12 cellular contexts compared by ENCODE assay signal in genomic region chr14:25032092-25032784, GRCh38. TPM values are rescaled to one million over a fixed set of nuclear protein-coding genes. Genes with fewer than 3 reads are reported as not detected.
DNase-seq lines count a peak whose midpoint lies in the region; ATAC-seq and TF ChIP-seq lines count a peak whose summit lies in the region.
"Had no signal": no experiment of that assay in that cellular context is flagged by ENCODE, and none has a peak within 500 bp of the region (broad histone marks: within the 10 kb centered on the region; RNA-seq: fewer than 3 reads in every experiment).

No MANE protein-coding gene starts in this region.

- DNase-seq in Calu3 = peak; percentile 21
- DNase-seq in GM23338 (ENCODE audit: low spot score) = peak; percentile 65
- no peak for DNase-seq in Panc1 (ENCODE audit: low read depth, low spot score)
- DNase-seq in iPS-NIHi7 (ENCODE audit: extremely low spot score) = peak; percentile 43
- DNase-seq in colonic mucosa = no peak
- DNase-seq in islet precursor cell = no peak
- DNase-seq: GOT3 had no signal

- ATAC-seq in GM23338 (peak; percentile 64), Panc1 (no peak), GM18502 (IDR thresholded peaks at IDR 0.05; ENCODE audit: poor library complexity, unreplicated experiment) (no peak), HG02763 (IDR thresholded peaks at IDR 0.05; ENCODE audit: unreplicated experiment) (no peak)

- H2AFZ ChIP-seq in GM23338 = no peak overlapping the region

- no peaks in the 10 kb centered on the region; the same call in 1 of the 2 replicates for H3K9me2 ChIP-seq in GM23338 (ENCODE audit: insufficient read depth)

- H3K4me3 Mint-ChIP-seq in Calu3 (ENCODE audit: low read depth, unreplicated experiment) = no peak overlapping the region
- H3K4me3 Mint-ChIP-seq in GM23338 = no peak overlapping the region
- H3K4me3 Mint-ChIP-seq: T-helper 1 cell treated with Interleukin-12 subunit alpha and Interleukin-12 subunit beta and Interleukin-4 antibody, amounts not matched to agents 30 μg/mL and 1 μg/mL, for 36 hours had no signal

- H3K4me2 ChIP-seq in GM23338 = no peak overlapping the region

- H3K27ac ChIP-seq in GM23338 (ENCODE audit: low read depth) (no peak overlapping the region), Panc1 (ENCODE audit: low read length) (no peak overlapping the region), colonic mucosa (no peak overlapping the region)

- H3K9ac ChIP-seq in colonic mucosa (ENCODE audit: low read depth in 2 of 2, low read length in 2 of 2) = no peak overlapping the region

- no peaks in the 10 kb centered on the region for H3K9me3 Mint-ChIP-seq in Calu3 (ENCODE audit: low read depth, unreplicated experiment)
- no peaks in the 10 kb centered on the region for H3K9me3 Mint-ChIP-seq in GM23338
- H3K9me3 Mint-ChIP-seq: T-helper 1 cell treated with Interleukin-12 subunit alpha and Interleukin-12 subunit beta and Interleukin-4 antibody, amounts not matched to agents 30 μg/mL and 1 μg/mL, for 36 hours had no signal

- H3K4me1 ChIP-seq in GM23338 (ENCODE audit: insufficient read depth) = no peaks in the 10 kb centered on the region; the same call in 1 of the 2 replicates
- H3K4me1 ChIP-seq in Panc1 (ENCODE audit: control insufficient read depth, insufficient read depth, low read length) = no peaks in the 10 kb centered on the region
- no peaks in the 10 kb centered on the region for H3K4me1 ChIP-seq in colonic mucosa

- H3K36me3 ChIP-seq in GM23338 (ENCODE audit: insufficient read depth) (peaks cover 4% of the 10 kb centered on the region; the same call in 1 of the 2 replicates), Panc1 (ENCODE audit: control insufficient read depth, insufficient read depth, low read length) (no peaks in the 10 kb centered on the region), colonic mucosa (no peaks in the 10 kb centered on the region)

- no peaks in the 10 kb centered on the region for H3F3A ChIP-seq in GM23338 (replicated peaks; ENCODE audit: low read depth)

- TF ChIP-seq CTCF in Calu3 (IDR thresholded peaks at IDR 0.05; ENCODE audit: unreplicated experiment) (no peak), GM23338 (conservative IDR thresholded peaks at IDR 0.05; ENCODE audit: low read depth in 2 of 2) (peak; percentile 70 to 76), Panc1 (IDR thresholded peaks at IDR 0.05) (0 out of 2 replicates have a peak, but pooled peaks have one; percentile 6), colonic mucosa (IDR thresholded peaks at IDR 0.05) (no peak)

- CTCF ChIA-PET in Calu3 (lab: Charles Lee) = no interaction called here
- CTCF ChIA-PET in Panc1 (lab: Charles Lee) = no interaction called here

- H3K36me3 Mint-ChIP-seq in Calu3 (ENCODE audit: insufficient read depth, unreplicated experiment) = no peaks in the 10 kb centered on the region
- H3K36me3 Mint-ChIP-seq in GM23338 (ENCODE audit: low read depth) = no peaks in the 10 kb centered on the region

- H3K27ac Mint-ChIP-seq in Calu3 (ENCODE audit: unreplicated experiment) (no peak overlapping the region), GM23338 (no peak overlapping the region)
- H3K27ac Mint-ChIP-seq: T-helper 1 cell treated with Interleukin-12 subunit alpha and Interleukin-12 subunit beta and Interleukin-4 antibody, amounts not matched to agents 30 μg/mL and 1 μg/mL, for 36 hours had no signal

- H3K79me2 ChIP-seq in GM23338 (replicated peaks; ENCODE audit: insufficient read depth) = peaks cover 65% of the 10 kb centered on the region

- in situ Hi-C loops in Panc1 (cut with HindIII; ENCODE audit: low pct_unique_long_range_greater_than_20kb, low sequenced_read_pairs) = no loop called here

- no TSS peak for BruUV-seq in Calu3 (replicated peaks; lab: Mats Ljungman, UMichigan)
- no TSS peak for BruUV-seq in Panc1 (replicated peaks; lab: Mats Ljungman, UMichigan)

- H3K9me3 ChIP-seq in Panc1 (ENCODE audit: control insufficient read depth, insufficient read depth, low read depth, low read length) = no peaks in the 10 kb centered on the region
- H3K9me3 ChIP-seq in colonic mucosa = no peaks in the 10 kb centered on the region

- H3K4me3 ChIP-seq in GM23338 (no peak overlapping the region), Panc1 (ENCODE audit: low read depth in 2 of 2, low read length in 2 of 2) (no peak overlapping the region), colonic mucosa (no peak overlapping the region)

- intact Hi-C loops in Calu3 (cut with micrococcal nuclease; ENCODE audit: unreplicated experiment) = no loop called here
- intact Hi-C loops in Panc1 (cut with micrococcal nuclease; ENCODE audit: unreplicated experiment) = no loop called here
- intact Hi-C loops in colonic mucosa (cut with DNase I) = loop anchor here (5.0 kb wide), 1 partner anchor 50 kb away; no protein-coding TSS in a partner anchor

- H3K4me1 Mint-ChIP-seq in Calu3 (ENCODE audit: low read depth, unreplicated experiment) = no peaks in the 10 kb centered on the region
- peaks cover 3% of the 10 kb centered on the region; the same call in 2 of the 3 replicates for H3K4me1 Mint-ChIP-seq in GM23338

- no peaks in the 10 kb centered on the region for H4K20me1 ChIP-seq in GM23338 (replicated peaks; ENCODE audit: insufficient read depth)

- H3K27me3 Mint-ChIP-seq in Calu3 (ENCODE audit: unreplicated experiment) = no peaks in the 10 kb centered on the region
- H3K27me3 Mint-ChIP-seq in GM23338 (ENCODE audit: insufficient read depth, low read depth, poor library complexity) = no peaks in the 10 kb centered on the region

- no peaks in the 10 kb centered on the region for H3K27me3 ChIP-seq in GM23338 (ENCODE audit: insufficient read depth)
- no peaks in the 10 kb centered on the region for H3K27me3 ChIP-seq in Panc1 (ENCODE audit: control insufficient read depth, insufficient read depth, low read length)
- H3K27me3 ChIP-seq in colonic mucosa = no peaks in the 10 kb centered on the region

- POLR2A ChIA-PET in Panc1 (lab: Charles Lee) = no interaction called here

TF ChIP-seq in GM23338, 12 proteins besides CTCF, POLR2A, EP300 and RAD21 (continues in another document):
- TF ChIP-seq ZNF331 (CRISPR knock-in tag; IDR thresholded peaks at IDR 0.05; ENCODE audit: low read depth) (no peak), STAT1 (IDR thresholded peaks at IDR 0.05; ENCODE audit: unreplicated experiment) (no peak), EZH2phosphoT487 (IDR thresholded peaks at IDR 0.05; ENCODE audit: unreplicated experiment) (no peak), ZNF462 (CRISPR knock-in tag; IDR thresholded peaks at IDR 0.05) (no peak)

RNA-seq across cellular contexts. Expression of gene STXBP6, which starts 17.7 kb away (rescaled TPM):
- total RNA-seq in Calu3 (2022) = 6.4 and 7.9 TPM in 2 replicates
- total RNA-seq in GM23338 (2014; rRNA removed; shearing (Covaris generic)) = 19.7 and 23.8 TPM in 2 replicates
- polyA plus RNA-seq in GM23338 (2016; fragmentation: Nextera tagmentation; extraction: Ambion mirVana) = 29.0 TPM in 2 replicates
- not detected for total RNA-seq in Panc1 (2021; ENCODE audit: unreplicated experiment)
- polyA plus RNA-seq in Panc1 (2012; ENCODE audit: insufficient read length) = not detected
- total RNA-seq in colonic mucosa = 10 to 100 TPM; 23.7 to 26.1 TPM
- total RNA-seq: endothelial cell of umbilical vein, M059J had no signal

Comparison
In these comparisons a context has a peak if more than half of its experiments do, and no peak if none do; other contexts are left out.
1. DNase-seq: peak in Calu3 (single experiment), GM23338 (single experiment) and iPS-NIHi7 (single experiment); none in Panc1 (single experiment), colonic mucosa (single experiment) and islet precursor cell (single experiment).
2. CTCF ChIP-seq: peak in GM23338 (2 of 2) and Panc1 (single experiment); none in Calu3 (single experiment) and colonic mucosa (single experiment).